25 cellular contexts compared by ENCODE assay signal in genomic region chr6:114195736-114196403, GRCh38.
"Had no signal": no experiment of that assay in that cellular context is flagged by ENCODE, and none has a peak within 500 bp of the region (broad histone marks: within the 10 kb centered on the region; RNA-seq: fewer than 3 reads in every experiment).

No MANE protein-coding gene starts in this region.

- ATAC-seq: activated T-helper 17 cell treated with anti-CD3 and anti-CD28 coated beads, Interleukin-2, amount 50 U/mL, for 72 hours; esophagus mucosa; naive thymus-derived CD8-positive, alpha-beta T cell; stimulated activated naive B cell treated with anti-CD40 and anti-IgM and Interleukin-4, amounts not matched to agents 10 μg/mL and 1 μg/mL and 100 μg/mL, for 72 hours had no signal

- H3K9me3 ChIP-seq: breast epithelium, left ventricle myocardium inferior, thyroid gland had no signal

- H3K27me3 ChIP-seq: breast epithelium, thyroid gland had no signal

- H3K4me1 Mint-ChIP-seq: activated naive CD8-positive, alpha-beta T cell treated with anti-CD3 and anti-CD28 coated beads, Interleukin-2, amount 10 ng/mL, durations not matched to agents 7 days and 5 days; activated T-helper 17 cell treated with anti-CD3 and anti-CD28 coated beads, Interleukin-2, amount 50 U/mL, for 72 hours; central memory CD8-positive, alpha-beta T cell; naive thymus-derived CD8-positive, alpha-beta T cell; stimulated activated naive B cell treated with anti-CD40 and anti-IgM and Interleukin-4, amounts not matched to agents 10 μg/mL and 1 μg/mL and 100 μg/mL, for 72 hours had no signal

- H3K4me1 ChIP-seq: breast epithelium, left ventricle myocardium inferior had no signal

- DNase-seq: activated CD4-positive, alpha-beta T cell treated with anti-CD3 and anti-CD28 coated beads for 1 hour; activated CD4-positive, alpha-beta T cell treated with anti-CD3 and anti-CD28 coated beads, Interleukin-2, amount 50 U/mL, for 1 hour; activated naive CD4-positive, alpha-beta T cell; activated naive CD8-positive, alpha-beta T cell treated with anti-CD3 and anti-CD28 coated beads, Interleukin-2, amount 10 ng/mL, durations not matched to agents 7 days and 5 days; activated T-cell treated with anti-CD3 and anti-CD28 coated beads, Interleukin-2, amount 50 U/mL, for 1 hour; amniotic stem cell; effector memory CD4-positive, alpha-beta T cell; foreskin melanocyte; kidney glomerular epithelial cell; left ventricle myocardium inferior; naive thymus-derived CD8-positive, alpha-beta T cell; retina; stimulated activated CD4-positive, alpha-beta T cell treated with anti-CD3 and anti-CD28 coated beads, Interleukin-2, amount 100 ng/mL, for 48 hours; stimulated activated CD8-positive, alpha-beta memory T cell treated with anti-CD3 and anti-CD28 coated beads, Interleukin-4, amount 100 ng/mL, for 48 hours; stimulated activated naive B cell treated with anti-CD40 and anti-IgM and Interleukin-4, amounts not matched to agents 10 μg/mL and 1 μg/mL and 100 μg/mL, for 72 hours; T1000; thyroid gland; WERI-Rb-1 had no signal

- H3K36me3 ChIP-seq: breast epithelium, left ventricle myocardium inferior, thyroid gland, WERI-Rb-1 had no signal

- H3K27ac ChIP-seq: breast epithelium, left ventricle myocardium inferior, thyroid gland, WERI-Rb-1 had no signal

- H3K36me3 Mint-ChIP-seq: activated naive CD8-positive, alpha-beta T cell treated with anti-CD3 and anti-CD28 coated beads, Interleukin-2, amount 10 ng/mL, durations not matched to agents 7 days and 5 days; mesothelial cell of epicardium; naive thymus-derived CD8-positive, alpha-beta T cell; stimulated activated naive B cell treated with anti-CD40 and anti-IgM and Interleukin-4, amounts not matched to agents 10 μg/mL and 1 μg/mL and 100 μg/mL, for 72 hours had no signal

- H3K27me3 Mint-ChIP-seq: activated naive CD8-positive, alpha-beta T cell treated with anti-CD3 and anti-CD28 coated beads, Interleukin-2, amount 10 ng/mL, durations not matched to agents 7 days and 5 days; central memory CD8-positive, alpha-beta T cell; progenitor cell of endocrine pancreas had no signal

- H3K4me3 Mint-ChIP-seq: activated naive CD8-positive, alpha-beta T cell treated with anti-CD3 and anti-CD28 coated beads, Interleukin-2, amount 10 ng/mL, durations not matched to agents 7 days and 5 days; activated T-helper 17 cell treated with anti-CD3 and anti-CD28 coated beads, Interleukin-2, amount 50 U/mL, for 72 hours; central memory CD8-positive, alpha-beta T cell; mesothelial cell of epicardium; naive thymus-derived CD8-positive, alpha-beta T cell; stimulated activated naive B cell treated with anti-CD40 and anti-IgM and Interleukin-4, amounts not matched to agents 10 μg/mL and 1 μg/mL and 100 μg/mL, for 72 hours; T-helper 1 cell treated with Interleukin-12 subunit alpha and Interleukin-12 subunit beta and Interleukin-4 antibody, amounts not matched to agents 30 μg/mL and 1 μg/mL, for 36 hours had no signal

- H3K9me3 Mint-ChIP-seq: activated naive CD8-positive, alpha-beta T cell treated with anti-CD3 and anti-CD28 coated beads, Interleukin-2, amount 10 ng/mL, durations not matched to agents 7 days and 5 days; activated T-helper 17 cell treated with anti-CD3 and anti-CD28 coated beads, Interleukin-2, amount 50 U/mL, for 72 hours; central memory CD8-positive, alpha-beta T cell; mesothelial cell of epicardium; stimulated activated naive B cell treated with anti-CD40 and anti-IgM and Interleukin-4, amounts not matched to agents 10 μg/mL and 1 μg/mL and 100 μg/mL, for 72 hours; T-helper 1 cell treated with Interleukin-12 subunit alpha and Interleukin-12 subunit beta and Interleukin-4 antibody, amounts not matched to agents 30 μg/mL and 1 μg/mL, for 36 hours had no signal

- H3K27ac Mint-ChIP-seq: activated naive CD8-positive, alpha-beta T cell treated with anti-CD3 and anti-CD28 coated beads, Interleukin-2, amount 10 ng/mL, durations not matched to agents 7 days and 5 days; activated T-helper 17 cell treated with anti-CD3 and anti-CD28 coated beads, Interleukin-2, amount 50 U/mL, for 72 hours; mesothelial cell of epicardium; naive thymus-derived CD8-positive, alpha-beta T cell; stimulated activated naive B cell treated with anti-CD40 and anti-IgM and Interleukin-4, amounts not matched to agents 10 μg/mL and 1 μg/mL and 100 μg/mL, for 72 hours; T-helper 1 cell treated with Interleukin-12 subunit alpha and Interleukin-12 subunit beta and Interleukin-4 antibody, amounts not matched to agents 30 μg/mL and 1 μg/mL, for 36 hours had no signal

- H3K4me3 ChIP-seq: breast epithelium, left ventricle myocardium inferior, thyroid gland had no signal
